17 cellular contexts compared by ENCODE assay signal in genomic region chr7:129370812-129371211, GRCh38.
DNase-seq lines count a peak whose midpoint lies in the region; ATAC-seq, FAIRE-seq and TF ChIP-seq lines count a peak whose summit lies in the region.
"Had no signal": no experiment of that assay in that cellular context is flagged by ENCODE, and none has a peak within 500 bp of the region (broad histone marks: within the 10 kb centered on the region; RNA-seq: fewer than 3 reads in every experiment).

No MANE protein-coding gene starts in this region.

- H3K9me3 ChIP-seq in K562 (replicated peaks; ENCODE audit: control insufficient read depth, insufficient read depth, low read depth, low read length), result no peaks in the 10 kb centered on the region
- H3K9me3 ChIP-seq in mucosa of rectum (ENCODE audit: control insufficient read depth in 2 of 2, low read length in 2 of 2), result no peaks in the 10 kb centered on the region
- H3K9me3 ChIP-seq: BLaER1, right lobe of liver, SK-N-SH had no signal

- WGBS in K562 (ENCODE audit: insufficient coverage, low coverage, missing lambda C conversion rate), result 10% methylated on average over 5 of the region's 5 CpGs

- no peak overlapping the region for H3K4me2 ChIP-seq in K562 (ENCODE audit: insufficient read depth, low read length)
- H3K4me2 ChIP-seq: BLaER1, SK-N-SH had no signal

- H4K20me1 ChIP-seq in K562 (replicated peaks; ENCODE audit: control insufficient read depth, insufficient read depth, low read length), result 0 out of 2 replicates have a peak, but pooled peaks cover 2% of the 10 kb centered on the region

- no peak overlapping the region for H3K27ac ChIP-seq in K562 (ENCODE audit: extremely low read depth, low read depth, low read length)
- H3K27ac ChIP-seq in mucosa of rectum (ENCODE audit: low read depth in 2 of 2, low read length in 2 of 2), result peak overlapping the region; percentile 20 to 48
- H3K27ac ChIP-seq: BLaER1, epithelial cell of prostate, GM23248, right lobe of liver, WERI-Rb-1 had no signal

- TF ChIP-seq POLR2A in K562 (conservative IDR thresholded peaks at IDR 0.05), result no peak

- no peaks in the 10 kb centered on the region for H3K79me2 ChIP-seq in K562 (ENCODE audit: control insufficient read depth, insufficient read depth, low read length)

- intact Hi-C loops in K562 (cut with micrococcal nuclease), result no loop called here

- H3K9ac ChIP-seq in K562 (ENCODE audit: insufficient read depth in 1 of 2, low read depth in 2 of 2, low read length in 2 of 2) (no peak overlapping the region), mucosa of rectum (ENCODE audit: low read depth in 1 of 2, low read length in 2 of 2) (peak overlapping the region in 1 of 2 donors; percentile 54)
- H3K9ac ChIP-seq: BLaER1, GM23248, SK-N-SH had no signal

- CTCF ChIA-PET in K562 (lab: Yijun Ruan, JAX; ENCODE audit: low intra/inter-chr PET ratio), result interaction anchor here (0.6 to 5.2 kb wide), 5 partner anchors 28 to 265 kb away, joined by 3 to 60 read pairs (median 4); no protein-coding TSS in a partner anchor

- H3K9me1 ChIP-seq in K562 (ENCODE audit: control insufficient read depth, insufficient read depth, low read length), result no peaks in the 10 kb centered on the region

- H3K4me1 ChIP-seq in K562 (replicated peaks in 1 of 2; ENCODE audit: control insufficient read depth in 2 of 2, insufficient read depth in 2 of 2, low read length in 2 of 2) (peaks cover 6 to 15% of the 10 kb centered on the region in 2 experiments; a peak in 4 of 5 replicates), mucosa of rectum (ENCODE audit: control insufficient read depth in 2 of 2, insufficient read depth in 2 of 2, low read length in 2 of 2) (peaks cover 18 to 24% of the 10 kb centered on the region in 2 donors)

- H3K4me3 ChIP-seq in K562, result no peak overlapping the region
- H3K4me3 ChIP-seq in mucosa of rectum (ENCODE audit: low read length in 2 of 2), result peak overlapping the region; percentile 62 to 70
- H3K4me3 ChIP-seq: BLaER1, GM23248, right lobe of liver had no signal

- BruUV-seq in K562 (replicated peaks; lab: Mats Ljungman, UMichigan), result no TSS peak

- ATAC-seq in K562 (peak; percentile 68), GM18909 (IDR thresholded peaks at IDR 0.05; ENCODE audit: poor library complexity, unreplicated experiment) (no peak)
- ATAC-seq: left cardiac atrium; natural killer cell treated with Interleukin-12 subunit alpha and Interleukin-12 subunit beta and Interleukin-15 and Interleukin-18, amount 100 ng/mL, for 72 hours; right lobe of liver had no signal

- in situ Hi-C loops in G401 (cut with HindIII; ENCODE audit: low sequenced_read_pairs), result no loop called here
- in situ Hi-C loops in K562 (cut with MboI), result loop anchor here (25.0 kb wide), 2 partner anchors 266 to 641 kb away; no protein-coding TSS in a partner anchor

- H2AFZ ChIP-seq in K562 (ENCODE audit: low read depth, low read length), result peak overlapping the region; percentile 30; the same call in 1 of the 2 replicates
- H2AFZ ChIP-seq: GM23248 had no signal

- H3K36me3 ChIP-seq in K562 (ENCODE audit: control insufficient read depth, insufficient read depth, low read length), result no peaks in the 10 kb centered on the region
- peaks cover 2 to 3% of the 10 kb centered on the region in 2 donors for H3K36me3 ChIP-seq in mucosa of rectum (ENCODE audit: control insufficient read depth in 2 of 2, insufficient read depth in 2 of 2, low read length in 2 of 2)
- H3K36me3 ChIP-seq: BLaER1, right lobe of liver, WERI-Rb-1 had no signal

- peak in 2 of 3 experiments; percentile 34 to 60; a peak in 3 of 6 replicates for TF ChIP-seq CTCF in K562 (IDR thresholded peaks at IDR 0.05 in 2 of 3, conservative IDR thresholded peaks at IDR 0.05 in 1 of 3; ENCODE audit: insufficient read depth in 2 of 3, low read depth in 1 of 3, low read length in 3 of 3)

- FAIRE-seq in K562 (lab: Jason Lieb, UNC) (peak; percentile 88), urothelium cell line (lab: Jason Lieb, UNC) (no peak)

- DNase-seq in G401 (ENCODE audit: low spot score) (peak; percentile 45), LoVo (ENCODE audit: low spot score) (peak; percentile 74), K562 (ENCODE audit: extremely low read depth in 1 of 4, low spot score in 3 of 4) (peak in 2 of 4 experiments; percentile 29 to 55), urothelium cell line (ENCODE audit: low spot score) (no peak), NCI-H1694 (lab: John Stamatoyannopoulos, UW) (no peak), HK-2 (ENCODE audit: unreplicated experiment) (no peak)
- DNase-seq: GM23248; left cardiac atrium; right lobe of liver; SK-N-SH; stimulated activated CD4-positive, alpha-beta T cell treated with anti-CD3 and anti-CD28 coated beads, Interleukin-2, amount 100 ng/mL, for 48 hours; WERI-Rb-1 had no signal

- H3K27me3 ChIP-seq in K562 (ENCODE audit: control insufficient read depth in 2 of 2, insufficient read depth in 2 of 2, low read length in 2 of 2) (no peaks in the 10 kb centered on the region), mucosa of rectum (ENCODE audit: control insufficient read depth in 2 of 2, insufficient read depth in 2 of 2, low read length in 2 of 2) (no peaks in the 10 kb centered on the region)
- H3K27me3 ChIP-seq: BLaER1, right lobe of liver had no signal

- POLR2A ChIA-PET in K562 (lab: Yijun Ruan, JAX), result interaction anchor here (0.9 to 2.2 kb wide), 6 partner anchors 10 to 253 kb away, joined by 3 to 9 read pairs (median 3); no protein-coding TSS in a partner anchor

- TF ChIP-seq RAD21 in K562 (CRISPR knock-in tag; conservative IDR thresholded peaks at IDR 0.05 in 1 of 2, IDR thresholded peaks at IDR 0.05 in 1 of 2), result peak; percentile 30 to 50; a peak in 3 of 4 replicates

- no peak for TF ChIP-seq EP300 in K562 (IDR thresholded peaks at IDR 0.05; ENCODE audit: low read length)

TF ChIP-seq in K562, 482 proteins besides CTCF, POLR2A, EP300 and RAD21 (continues in another document):
- TF ChIP-seq ZNF24 (IDR thresholded peaks at IDR 0.05) (0 out of 2 replicates have a peak, but pooled peaks have one; percentile 15), SAFB (IDR thresholded peaks at IDR 0.05; ENCODE audit: borderline replicate concordance, low read depth, low read length) (no peak), ZNF583 (CRISPR knock-in tag; IDR thresholded peaks at IDR 0.05) (no peak), XRCC5 (IDR thresholded peaks at IDR 0.05; ENCODE audit: low read depth, low read length) (no peak), CBFA2T2 (conservative IDR thresholded peaks at IDR 0.05) (no peak), NR1H2 (CRISPR knock-in tag; IDR thresholded peaks at IDR 0.05) (no peak), ZC3H11A (IDR thresholded peaks at IDR 0.05; ENCODE audit: low read depth, low read length) (no peak)
- TF ChIP-seq, protein P1, sequence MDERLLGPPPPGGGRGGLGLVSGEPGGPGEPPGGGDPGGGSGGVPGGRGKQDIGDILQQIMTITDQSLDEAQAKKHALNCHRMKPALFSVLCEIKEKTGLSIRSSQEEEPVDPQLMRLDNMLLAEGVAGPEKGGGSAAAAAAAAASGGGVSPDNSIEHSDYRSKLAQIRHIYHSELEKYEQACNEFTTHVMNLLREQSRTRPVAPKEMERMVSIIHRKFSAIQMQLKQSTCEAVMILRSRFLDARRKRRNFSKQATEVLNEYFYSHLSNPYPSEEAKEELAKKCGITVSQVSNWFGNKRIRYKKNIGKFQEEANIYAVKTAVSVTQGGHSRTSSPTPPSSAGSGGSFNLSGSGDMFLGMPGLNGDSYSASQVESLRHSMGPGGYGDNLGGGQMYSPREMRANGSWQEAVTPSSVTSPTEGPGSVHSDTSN (CRISPR knock-in tag; IDR thresholded peaks at IDR 0.05; ENCODE audit: low read depth), result no peak
- TF ChIP-seq, protein P1 (tag; conservative IDR thresholded peaks at IDR 0.05; ENCODE audit: low read depth), result no peak
- TF ChIP-seq, protein P2, sequence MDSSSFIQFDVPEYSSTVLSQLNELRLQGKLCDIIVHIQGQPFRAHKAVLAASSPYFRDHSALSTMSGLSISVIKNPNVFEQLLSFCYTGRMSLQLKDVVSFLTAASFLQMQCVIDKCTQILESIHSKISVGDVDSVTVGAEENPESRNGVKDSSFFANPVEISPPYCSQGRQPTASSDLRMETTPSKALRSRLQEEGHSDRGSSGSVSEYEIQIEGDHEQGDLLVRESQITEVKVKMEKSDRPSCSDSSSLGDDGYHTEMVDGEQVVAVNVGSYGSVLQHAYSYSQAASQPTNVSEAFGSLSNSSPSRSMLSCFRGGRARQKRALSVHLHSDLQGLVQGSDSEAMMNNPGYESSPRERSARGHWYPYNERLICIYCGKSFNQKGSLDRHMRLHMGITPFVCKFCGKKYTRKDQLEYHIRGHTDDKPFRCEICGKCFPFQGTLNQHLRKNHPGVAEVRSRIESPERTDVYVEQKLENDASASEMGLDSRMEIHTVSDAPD (CRISPR knock-in tag; IDR thresholded peaks at IDR 0.05), result no peak
- TF ChIP-seq, protein P3, sequence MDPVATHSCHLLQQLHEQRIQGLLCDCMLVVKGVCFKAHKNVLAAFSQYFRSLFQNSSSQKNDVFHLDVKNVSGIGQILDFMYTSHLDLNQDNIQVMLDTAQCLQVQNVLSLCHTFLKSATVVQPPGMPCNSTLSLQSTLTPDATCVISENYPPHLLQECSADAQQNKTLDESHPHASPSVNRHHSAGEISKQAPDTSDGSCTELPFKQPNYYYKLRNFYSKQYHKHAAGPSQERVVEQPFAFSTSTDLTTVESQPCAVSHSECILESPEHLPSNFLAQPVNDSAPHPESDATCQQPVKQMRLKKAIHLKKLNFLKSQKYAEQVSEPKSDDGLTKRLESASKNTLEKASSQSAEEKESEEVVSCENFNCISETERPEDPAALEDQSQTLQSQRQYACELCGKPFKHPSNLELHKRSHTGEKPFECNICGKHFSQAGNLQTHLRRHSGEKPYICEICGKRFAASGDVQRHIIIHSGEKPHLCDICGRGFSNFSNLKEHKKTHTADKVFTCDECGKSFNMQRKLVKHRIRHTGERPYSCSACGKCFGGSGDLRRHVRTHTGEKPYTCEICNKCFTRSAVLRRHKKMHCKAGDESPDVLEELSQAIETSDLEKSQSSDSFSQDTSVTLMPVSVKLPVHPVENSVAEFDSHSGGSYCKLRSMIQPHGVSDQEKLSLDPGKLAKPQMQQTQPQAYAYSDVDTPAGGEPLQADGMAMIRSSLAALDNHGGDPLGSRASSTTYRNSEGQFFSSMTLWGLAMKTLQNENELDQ (CRISPR knock-in tag; IDR thresholded peaks at IDR 0.05; ENCODE audit: borderline replicate concordance), result no peak

Comparison
In these comparisons a context has a peak if more than half of its experiments do, and no peak if none do; other contexts are left out.
1. DNase-seq: peak in G401 (single experiment) and LoVo (single experiment); none in urothelium cell line (single experiment), NCI-H1694 (single experiment) and HK-2 (single experiment).